24 cellular contexts compared by ENCODE assay signal in genomic region chr3:170164720-170165119, GRCh38. TPM values are rescaled to one million over a fixed set of nuclear protein-coding genes. Genes with fewer than 3 reads are reported as not detected.
DNase-seq lines count a peak whose midpoint lies in the region; ATAC-seq and TF ChIP-seq lines count a peak whose summit lies in the region.
"Had no signal": no experiment of that assay in that cellular context is flagged by ENCODE, and none has a peak within 500 bp of the region (broad histone marks: within the 10 kb centered on the region; RNA-seq: fewer than 3 reads in every experiment).

No MANE protein-coding gene starts in this region.

- peaks cover 75% of the 10 kb centered on the region for H3K36me3 Mint-ChIP-seq in activated CD4-positive, alpha-beta T cell treated with anti-CD3 and anti-CD28 coated beads, Interleukin-2, amount 10 ng/mL, durations not matched to agents 24 days and 14 days (ENCODE audit: low read depth)
- H3K36me3 Mint-ChIP-seq in activated B cell treated with CpG ODN at 0.5 μM for 24 hours (ENCODE audit: low read depth) (peaks cover 87% of the 10 kb centered on the region), endodermal cell (ENCODE audit: low read depth) (peaks cover 54% of the 10 kb centered on the region)
- H3K36me3 Mint-ChIP-seq in stimulated activated effector memory CD8-positive, alpha-beta T cell treated with anti-CD3 and anti-CD28 coated beads, Interleukin-12 subunit alpha, Interleukin-12 subunit beta, amount 100 ng/mL, for 72 hours = peaks cover 99% of the 10 kb centered on the region

- no peak overlapping the region for H3K27ac ChIP-seq in endodermal cell (ENCODE audit: low read depth, low read length)
- no peak overlapping the region for H3K27ac ChIP-seq in ovary
- H3K27ac ChIP-seq: cardiac muscle cell, gastrocnemius medialis, HL-60, Peyer's patch, SJSA1, tibial nerve, WERI-Rb-1 had no signal

- peaks cover 40% of the 10 kb centered on the region for H3K4me1 Mint-ChIP-seq in activated CD4-positive, alpha-beta T cell treated with anti-CD3 and anti-CD28 coated beads, Interleukin-2, amount 10 ng/mL, durations not matched to agents 24 days and 14 days
- peaks cover 46% of the 10 kb centered on the region for H3K4me1 Mint-ChIP-seq in activated B cell treated with CpG ODN at 0.5 μM for 24 hours
- peaks cover 3% of the 10 kb centered on the region for H3K4me1 Mint-ChIP-seq in endodermal cell
- H3K4me1 Mint-ChIP-seq in stimulated activated effector memory CD8-positive, alpha-beta T cell treated with anti-CD3 and anti-CD28 coated beads, Interleukin-12 subunit alpha, Interleukin-12 subunit beta, amount 100 ng/mL, for 72 hours = peaks cover 51% of the 10 kb centered on the region
- H3K4me1 Mint-ChIP-seq: nephron had no signal

- no peak for ATAC-seq in activated B cell treated with CpG ODN at 0.5 μM for 24 hours (ENCODE audit: low read depth)
- ATAC-seq in stimulated activated effector memory CD8-positive, alpha-beta T cell treated with anti-CD3 and anti-CD28 coated beads, Interleukin-12 subunit alpha, Interleukin-12 subunit beta, amount 100 ng/mL, for 72 hours = no peak
- ATAC-seq: gastrocnemius medialis; stimulated activated naive CD8-positive, alpha-beta T cell treated with anti-CD3 and anti-CD28 coated beads, Interleukin-15, amount 100 ng/mL, for 72 hours had no signal

- TF ChIP-seq EP300 in ovary (IDR thresholded peaks at IDR 0.05) = no peak

- no peaks in the 10 kb centered on the region for H3K27me3 Mint-ChIP-seq in activated CD4-positive, alpha-beta T cell treated with anti-CD3 and anti-CD28 coated beads, Interleukin-2, amount 10 ng/mL, durations not matched to agents 24 days and 14 days
- no peaks in the 10 kb centered on the region for H3K27me3 Mint-ChIP-seq in activated B cell treated with CpG ODN at 0.5 μM for 24 hours
- no peaks in the 10 kb centered on the region for H3K27me3 Mint-ChIP-seq in endodermal cell (ENCODE audit: insufficient read depth)
- H3K27me3 Mint-ChIP-seq: progenitor cell of endocrine pancreas; stimulated activated naive CD8-positive, alpha-beta T cell treated with anti-CD3 and anti-CD28 coated beads, Interleukin-15, amount 100 ng/mL, for 72 hours had no signal

- H3K27me3 ChIP-seq in endodermal cell (ENCODE audit: control insufficient read depth, insufficient read depth, low read length, poor library complexity, severe bottlenecking) (no peaks in the 10 kb centered on the region), ovary (no peaks in the 10 kb centered on the region)
- H3K27me3 ChIP-seq: cardiac muscle cell, gastrocnemius medialis, Peyer's patch, SJSA1, tibial nerve had no signal

- H3K36me3 ChIP-seq in endodermal cell (ENCODE audit: control insufficient read depth, insufficient read depth, low read length) = peaks cover 45% of the 10 kb centered on the region
- H3K36me3 ChIP-seq in ovary = no peaks in the 10 kb centered on the region

- H3K4me3 Mint-ChIP-seq in activated CD4-positive, alpha-beta T cell treated with anti-CD3 and anti-CD28 coated beads, Interleukin-2, amount 10 ng/mL, durations not matched to agents 24 days and 14 days = no peak overlapping the region
- H3K4me3 Mint-ChIP-seq in activated B cell treated with CpG ODN at 0.5 μM for 24 hours (no peak overlapping the region), endodermal cell (no peak overlapping the region)
- H3K4me3 Mint-ChIP-seq in stimulated activated effector memory CD8-positive, alpha-beta T cell treated with anti-CD3 and anti-CD28 coated beads, Interleukin-12 subunit alpha, Interleukin-12 subunit beta, amount 100 ng/mL, for 72 hours = no peak overlapping the region
- H3K4me3 Mint-ChIP-seq: nephron; stimulated activated naive CD8-positive, alpha-beta T cell treated with anti-CD3 and anti-CD28 coated beads, Interleukin-15, amount 100 ng/mL, for 72 hours; T-helper 2 cell treated with Interferon-gamma antibody and Interleukin-4, amounts not matched to agents 5 μg/mL and 100 μg/mL, for 36 hours had no signal

- no peaks in the 10 kb centered on the region for H3K4me1 ChIP-seq in endodermal cell (ENCODE audit: control insufficient read depth, insufficient read depth, low read length)
- H3K4me1 ChIP-seq in ovary (ENCODE audit: insufficient read depth) = peaks cover 6% of the 10 kb centered on the region
- H3K4me1 ChIP-seq: SJSA1 had no signal

- H3K27ac Mint-ChIP-seq in activated CD4-positive, alpha-beta T cell treated with anti-CD3 and anti-CD28 coated beads, Interleukin-2, amount 10 ng/mL, durations not matched to agents 24 days and 14 days = peak overlapping the region; percentile 46
- H3K27ac Mint-ChIP-seq in activated B cell treated with CpG ODN at 0.5 μM for 24 hours (peak overlapping the region; percentile 76), endodermal cell (peak overlapping the region; percentile 36)
- peak overlapping the region; percentile 58 for H3K27ac Mint-ChIP-seq in stimulated activated effector memory CD8-positive, alpha-beta T cell treated with anti-CD3 and anti-CD28 coated beads, Interleukin-12 subunit alpha, Interleukin-12 subunit beta, amount 100 ng/mL, for 72 hours
- H3K27ac Mint-ChIP-seq: nephron; T-helper 2 cell treated with Interferon-gamma antibody and Interleukin-4, amounts not matched to agents 5 μg/mL and 100 μg/mL, for 36 hours had no signal

- 98% methylated on average over 2 of the region's 2 CpGs; no CpG with 5 or more reads in 1 of the 2 experiments for WGBS in endodermal cell (ENCODE audit: insufficient coverage in 1 of 2, insufficient read length in 1 of 2), 2 experiments
- WGBS in ovary, 3 donors = 76 to 86% (median 82%) methylated on average over 2 of the region's 2 CpGs

- H3K4me3 ChIP-seq in endodermal cell (ENCODE audit: low read length) (no peak overlapping the region), ovary (no peak overlapping the region)
- H3K4me3 ChIP-seq: cardiac muscle cell, gastrocnemius medialis, Peyer's patch, SJSA1, tibial nerve had no signal

- CTCF ChIA-PET in activated B cell treated with CpG ODN at 0.5 μM for 24 hours (lab: Charles Lee) = no interaction called here

- no peak for DNase-seq in activated CD4-positive, alpha-beta T cell treated with anti-CD3 and anti-CD28 coated beads, Interleukin-2, amount 10 ng/mL, durations not matched to agents 24 days and 14 days
- no peak for DNase-seq in activated CD4-positive, alpha-beta T cell treated with anti-CD3 and anti-CD28 coated beads, Interleukin-2, amount 50 U/mL, for 1 hour
- DNase-seq in activated B cell treated with CpG ODN at 0.5 μM for 24 hours (no peak), endodermal cell (no peak), NCI-H2081 (lab: John Stamatoyannopoulos, UW) (no peak), anterior cingulate cortex (lab: John Stamatoyannopoulos, UW) (no peak), ovary (no peak)
- no peak for DNase-seq in stimulated activated effector memory CD8-positive, alpha-beta T cell treated with anti-CD3 and anti-CD28 coated beads, Interleukin-12 subunit alpha, Interleukin-12 subunit beta, amount 100 ng/mL, for 72 hours (ENCODE audit: low spot score in 2 of 2)
- DNase-seq: activated effector memory CD4-positive, alpha-beta T cell treated with Interleukin-2 at 50 U/mL for 16 hours; amygdala; gastrocnemius medialis; hypothalamus; NCI-H524; Peyer's patch; stimulated activated CD4-positive, alpha-beta T cell treated with anti-CD3 and anti-CD28 coated beads, Interleukin-2, amount 100 ng/mL, for 24 hours; stimulated activated naive CD8-positive, alpha-beta T cell treated with anti-CD3 and anti-CD28 coated beads, Interleukin-15, amount 100 ng/mL, for 72 hours; WERI-Rb-1 had no signal

- no peaks in the 10 kb centered on the region for H3K9me3 Mint-ChIP-seq in activated CD4-positive, alpha-beta T cell treated with anti-CD3 and anti-CD28 coated beads, Interleukin-2, amount 10 ng/mL, durations not matched to agents 24 days and 14 days
- H3K9me3 Mint-ChIP-seq in activated B cell treated with CpG ODN at 0.5 μM for 24 hours = peaks cover 2% of the 10 kb centered on the region
- H3K9me3 Mint-ChIP-seq in endodermal cell = peaks cover 17% of the 10 kb centered on the region
- H3K9me3 Mint-ChIP-seq in stimulated activated effector memory CD8-positive, alpha-beta T cell treated with anti-CD3 and anti-CD28 coated beads, Interleukin-12 subunit alpha, Interleukin-12 subunit beta, amount 100 ng/mL, for 72 hours = no peaks in the 10 kb centered on the region
- H3K9me3 Mint-ChIP-seq: T-helper 2 cell treated with Interferon-gamma antibody and Interleukin-4, amounts not matched to agents 5 μg/mL and 100 μg/mL, for 36 hours had no signal

- no peak for TF ChIP-seq CTCF in activated B cell treated with CpG ODN at 0.5 μM for 24 hours (IDR thresholded peaks at IDR 0.05)
- no peak for TF ChIP-seq CTCF in endodermal cell (conservative IDR thresholded peaks at IDR 0.05)
- TF ChIP-seq CTCF in ovary (IDR thresholded peaks at IDR 0.05) = no peak

- H3K9me3 ChIP-seq in endodermal cell (ENCODE audit: control insufficient read depth, low read length) = peaks cover 17% of the 10 kb centered on the region
- H3K9me3 ChIP-seq in ovary = no peaks in the 10 kb centered on the region
- H3K9me3 ChIP-seq: gastrocnemius medialis, Peyer's patch, SJSA1, tibial nerve had no signal

- POLR2A ChIA-PET in activated B cell treated with CpG ODN at 0.5 μM for 24 hours (lab: Charles Lee) = interaction anchor here (0.8 kb wide), 1 partner anchor 17 kb away, joined by 3 read pairs; the partner anchor contains the start of gene PHC3

- intact Hi-C loops in activated CD4-positive, alpha-beta T cell treated with anti-CD3 and anti-CD28 coated beads, Interleukin-2, amount 10 ng/mL, durations not matched to agents 24 days and 14 days (cut with micrococcal nuclease) = no loop called here
- intact Hi-C loops in activated B cell treated with CpG ODN at 0.5 μM for 24 hours (cut with micrococcal nuclease) = loop anchor here (2.0 kb wide), 1 partner anchor 14 kb away; no protein-coding TSS in a partner anchor
- intact Hi-C loops in ovary (cut with DNase I) = no loop called here

- no peak overlapping the region for H3K9ac ChIP-seq in endodermal cell (ENCODE audit: extremely low read depth, low read length, poor library complexity, severe bottlenecking)

- no peak for TF ChIP-seq POLR2A in ovary (IDR thresholded peaks at IDR 0.05)

RNA-seq across cellular contexts. Expression of gene PHC3, which starts 16.8 kb away (rescaled TPM):
- total RNA-seq in activated CD4-positive, alpha-beta T cell treated with anti-CD3 and anti-CD28 coated beads, Interleukin-2, amount 10 ng/mL, durations not matched to agents 24 days and 14 days = 54.7 and 56.4 TPM in 2 replicates
- 105 TPM in 2 replicates for total RNA-seq in activated B cell treated with CpG ODN at 0.5 μM for 24 hours
- total RNA-seq in endodermal cell = 10 to 100 TPM; 22.9 to 27.5 TPM
- polyA plus RNA-seq in endodermal cell (2013, experiment 1 of 2) = 17.9 TPM
- polyA plus RNA-seq in endodermal cell (2013, experiment 2 of 2) = 18.0 TPM
- total RNA-seq in ovary = 100 to 1,000 TPM in 1 of 7 donors, 10 to 100 TPM in 6; 43.3 to 121 (median 91.3) TPM
- 10 to 100 TPM in 1 of 2 donors, 1 to 10 TPM in 1; 9.9 to 37.8 TPM for polyA plus RNA-seq in ovary

RNA-seq across cellular contexts. Expression of gene PRKCI, which starts 57.5 kb away (rescaled TPM):
- total RNA-seq in activated CD4-positive, alpha-beta T cell treated with anti-CD3 and anti-CD28 coated beads, Interleukin-2, amount 10 ng/mL, durations not matched to agents 24 days and 14 days = 19.7 and 32.3 TPM in 2 replicates
- total RNA-seq in activated B cell treated with CpG ODN at 0.5 μM for 24 hours (6.6 and 6.9 TPM in 2 replicates), endodermal cell (100 to 1,000 TPM in 1 of 2 donors, 10 to 100 TPM in 1; 81.9 to 103 TPM), ovary (10 to 100 TPM; 33.2 to 62.4 (median 42.3) TPM)
- 35.4 TPM for polyA plus RNA-seq in endodermal cell (2013, experiment 1 of 2)
- 39.3 TPM for polyA plus RNA-seq in endodermal cell (2013, experiment 2 of 2)
- 10 to 100 TPM; 15.5 TPM for polyA plus RNA-seq in ovary
